10 cellular contexts compared by ENCODE assay signal in genomic region chr11:1298695-1299492, GRCh38. TPM values are rescaled to one million over a fixed set of nuclear protein-coding genes. Genes with fewer than 3 reads are reported as not detected.
DNase-seq lines count a peak whose midpoint lies in the region; ATAC-seq and TF ChIP-seq lines count a peak whose summit lies in the region.
"Had no signal": no experiment of that assay in that cellular context is flagged by ENCODE, and none has a peak within 500 bp of the region (broad histone marks: within the 10 kb centered on the region; RNA-seq: fewer than 3 reads in every experiment).

No MANE protein-coding gene starts in this region.

- TF ChIP-seq POLR2A in tibial nerve (IDR thresholded peaks at IDR 0.05), result no peak

- no peaks in the 10 kb centered on the region for H3K36me3 ChIP-seq in A673 (ENCODE audit: insufficient read depth, low read length, poor library complexity, severe bottlenecking)
- H3K36me3 ChIP-seq in tibial nerve, result peaks cover 0 to 34% (median 2%) of the 10 kb centered on the region in 3 donors

- peak; percentile 40 for ATAC-seq in left lobe of liver

- DNase-seq in A673 (ENCODE audit: low spot score), result peak; percentile 71
- peak; percentile 85 for DNase-seq in MV-4-11 (lab: John Stamatoyannopoulos, UW)
- peak; percentile 89 for DNase-seq in cerebellum (ENCODE audit: low spot score)
- DNase-seq in left lobe of liver (ENCODE audit: low spot score), result peak; percentile 96
- peak; percentile 81 to 84 for DNase-seq in tibial nerve (ENCODE audit: low spot score in 2 of 2)
- no peak for DNase-seq in NCI-H524 treated with DMSO at 0.1 percent for 48 hours (lab: John Stamatoyannopoulos, UW)
- no peak for DNase-seq in NCI-H524 (lab: John Stamatoyannopoulos, UW)
- no peak for DNase-seq in GM20000 (ENCODE audit: low spot score)
- DNase-seq: naive B cell had no signal

- CTCF ChIA-PET in A673 (lab: Charles Lee), result no interaction called here

- 69 to 71% methylated on average over 32 of the region's 32 CpGs for WGBS in tibial nerve, 2 donors

- no TSS peak for BruUV-seq in A673 (replicated peaks; lab: Mats Ljungman, UMichigan)

- H3K9me3 ChIP-seq in A673 (ENCODE audit: low read depth, low read length, poor library complexity, severe bottlenecking), result no peaks in the 10 kb centered on the region
- no peaks in the 10 kb centered on the region for H3K9me3 ChIP-seq in tibial nerve

- peak in 1 of 2 donors; percentile 75 for TF ChIP-seq EP300 in tibial nerve (IDR thresholded peaks at IDR 0.05)

- H3K27me3 ChIP-seq in A673 (replicated peaks; ENCODE audit: insufficient read depth, low read depth, low read length, poor library complexity) (no peaks in the 10 kb centered on the region), tibial nerve (no peaks in the 10 kb centered on the region)

- POLR2A ChIA-PET in A673 (lab: Charles Lee; ENCODE audit: low non-redundant PET), result no interaction called here

- no peak for TF ChIP-seq CTCF in A673 (conservative IDR thresholded peaks at IDR 0.05; ENCODE audit: low read depth, low read length)
- no peak for TF ChIP-seq CTCF in tibial nerve (IDR thresholded peaks at IDR 0.05)
- TF ChIP-seq CTCF in GM20000 (IDR thresholded peaks at IDR 0.05; ENCODE audit: extremely low read depth, missing control alignments), result no peak

- H3K4me3 ChIP-seq in A673 (ENCODE audit: low read depth, low read length, poor library complexity, severe bottlenecking), result no peak overlapping the region
- no peak overlapping the region for H3K4me3 ChIP-seq in tibial nerve
- H3K4me3 ChIP-seq: SK-N-MC had no signal

- H3K27ac ChIP-seq in A673 (ENCODE audit: low read depth, low read length, poor library complexity, severe bottlenecking), result no peak overlapping the region
- peak overlapping the region; percentile 41 to 98 (median 68) for H3K27ac ChIP-seq in tibial nerve
- H3K27ac ChIP-seq: SK-N-MC had no signal

- H3K4me1 ChIP-seq in A673 (ENCODE audit: insufficient read depth, low read length, poor library complexity, severe bottlenecking) (no peaks in the 10 kb centered on the region), tibial nerve (peaks cover 0 to 60% (median 32%) of the 10 kb centered on the region in 4 donors)

- intact Hi-C loops in A673 (cut with micrococcal nuclease; ENCODE audit: unreplicated experiment), result no loop called here

RNA-seq across cellular contexts. Expression of gene TOLLIP, which starts 10.5 kb away (rescaled TPM):
- total RNA-seq in A673 (2021) (24.0 and 32.5 TPM in 2 replicates), cerebellum (18.6 TPM), left lobe of liver (128 TPM), tibial nerve (10 to 100 TPM; 50.9 to 89.0 (median 54.9) TPM)

Comparison
In these comparisons a context has a peak if more than half of its experiments do, and no peak if none do; other contexts are left out.
1. DNase-seq: peak in A673 (single experiment), MV-4-11 (single experiment), cerebellum (single experiment), left lobe of liver (single experiment) and tibial nerve (2 of 2); none in NCI-H524 treated with DMSO at 0.1 percent for 48 hours (single experiment), NCI-H524 (0 of 2) and GM20000 (single experiment).